ENCODE assay signal across 8 cellular contexts in the genomic region with DNA sequence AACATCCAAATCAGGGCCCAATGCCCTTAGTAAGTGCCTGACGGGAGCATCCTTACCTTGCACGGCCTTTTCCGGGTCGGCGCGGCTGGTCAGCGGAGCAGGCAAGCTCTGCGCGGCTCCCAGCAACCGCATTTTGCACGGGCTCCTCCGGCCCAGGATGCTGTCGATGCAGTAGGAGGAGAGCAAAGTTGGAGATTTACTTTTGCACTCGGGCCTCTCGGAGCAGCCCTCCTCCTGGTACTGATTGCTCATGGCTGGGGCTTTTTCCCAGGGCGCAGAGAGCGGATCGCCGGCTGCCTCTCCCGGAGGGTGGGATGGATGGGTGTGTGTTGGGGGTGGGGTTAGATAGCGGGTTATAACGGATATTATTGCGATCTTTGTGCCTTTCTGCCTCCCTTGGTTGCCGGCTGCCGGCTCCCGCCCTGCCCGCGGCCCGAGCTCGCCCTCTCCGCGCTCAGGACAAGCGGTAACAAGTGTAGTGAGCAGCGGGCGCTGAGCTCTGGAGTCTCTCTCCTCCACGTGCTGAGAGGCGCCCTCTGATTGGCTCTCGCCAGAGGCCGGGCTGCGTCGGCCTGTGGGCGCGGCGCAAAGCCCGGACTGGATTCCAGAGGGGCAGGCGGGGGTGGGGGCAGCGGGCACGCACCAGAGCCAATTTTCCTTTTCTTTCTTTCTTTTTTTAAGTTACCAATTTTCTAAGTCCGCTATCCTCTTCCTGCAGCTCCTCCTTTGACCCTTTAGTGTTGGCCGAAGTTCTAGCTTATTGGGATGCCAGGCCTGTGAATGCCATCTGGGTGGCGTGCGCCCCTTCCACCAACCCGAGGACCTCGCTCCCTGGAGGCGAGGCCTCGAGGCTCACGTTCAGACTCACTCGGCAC. TPM values are rescaled to one million over a fixed set of nuclear protein-coding genes. Genes with fewer than 3 reads are reported as not detected.
DNase-seq lines count a peak whose midpoint lies in the region; FAIRE-seq and TF ChIP-seq lines count a peak whose summit lies in the region.

A gene (minus strand): TSS at position 480 of the 875 bp plus-strand sequence. CDS start 228 bp downstream, at position 252.

- peak; percentile 13 for DNase-seq in stimulated activated naive CD4-positive, alpha-beta T cell treated with Interleukin-2 at 50 U/mL for 16 hours (lab: John Stamatoyannopoulos, UW)
- DNase-seq in stimulated activated naive CD4-positive, alpha-beta T cell (lab: John Stamatoyannopoulos, UW) = no peak
- peak; percentile 75 to 89 for DNase-seq in NCI-H2081 (lab: John Stamatoyannopoulos, UW)
- peak; percentile 75 for DNase-seq in dermis blood vessel endothelial cell
- peak; percentile 67 to 77 for DNase-seq in lung microvascular endothelial cell (ENCODE audit: low read depth in 2 of 2)
- no peak for DNase-seq in H4 (ENCODE audit: low spot score)
- no peak for DNase-seq in D721Med (ENCODE audit: insufficient read length, low spot score)
- DNase-seq in LoVo (ENCODE audit: low spot score) = no peak

- no peak for TF ChIP-seq CTCF in D721Med (IDR thresholded peaks at IDR 0.05; ENCODE audit: insufficient read depth, missing control alignments)

- FAIRE-seq in D721Med (lab: Jason Lieb, UNC) = no peak

RNA-seq across cellular contexts. Expression of the gene that starts here (rescaled TPM):
- total RNA-seq in dermis blood vessel endothelial cell (not detected in 2 replicates), lung microvascular endothelial cell (not detected in 2 replicates)
- total RNA-seq in H4 (2014; rRNA removed; shearing (Covaris generic)) = not detected in 2 replicates

Comparison
In these comparisons a context has a peak if more than half of its experiments do, and no peak if none do; other contexts are left out.
1. DNase-seq: peak in stimulated activated naive CD4-positive, alpha-beta T cell treated with Interleukin-2 at 50 U/mL for 16 hours (single experiment) and NCI-H2081 (2 of 2); none in stimulated activated naive CD4-positive, alpha-beta T cell (0 of 6), H4 (single experiment), D721Med (single experiment) and LoVo (single experiment).
2. Peak in DNase-seq in dermis blood vessel endothelial cell; RNA of the gene not detected or under 1 TPM.
3. Peak in DNase-seq in lung microvascular endothelial cell; RNA of the gene not detected or under 1 TPM.